22 cellular contexts compared by ENCODE assay signal in genomic region chr5:143696920-143697319, GRCh38.
"Had no signal": no experiment of that assay in that cellular context is flagged by ENCODE, and none has a peak within 500 bp of the region (broad histone marks: within the 10 kb centered on the region; RNA-seq: fewer than 3 reads in every experiment).

No MANE protein-coding gene starts in this region.

- H3K4me3 Mint-ChIP-seq: activated CD4-positive, alpha-beta memory T cell treated with anti-CD3 and anti-CD28 coated beads for 36 hours; effector memory CD8-positive, alpha-beta T cell; natural killer cell had no signal

- H3K4me3 ChIP-seq: gastrocnemius medialis, ovary, psoas muscle, skin epidermis, suprapubic skin, transverse colon, uterus had no signal

- H3K27me3 ChIP-seq: gastrocnemius medialis, ovary, suprapubic skin, transverse colon, uterus had no signal

- H3K27ac Mint-ChIP-seq: activated CD4-positive, alpha-beta memory T cell treated with anti-CD3 and anti-CD28 coated beads for 36 hours; activated naive CD4-positive, alpha-beta T cell treated with anti-CD3 and anti-CD28 coated beads, Interleukin-2, amount 50 U/mL, for 72 hours; effector memory CD8-positive, alpha-beta T cell; natural killer cell had no signal

- H3K4me1 ChIP-seq: psoas muscle, transverse colon, uterus had no signal

- H3K27me3 Mint-ChIP-seq: effector memory CD8-positive, alpha-beta T cell had no signal

- DNase-seq: activated CD4-positive, alpha-beta memory T cell treated with anti-CD3 and anti-CD28 coated beads for 36 hours; activated effector memory CD4-positive, alpha-beta T cell treated with Interleukin-2 at 50 U/mL for 16 hours; activated T-cell treated with anti-CD3 and anti-CD28 coated beads, Interleukin-2, amount 50 U/mL, for 1 hour; amniotic stem cell; dermis blood vessel endothelial cell; effector memory CD8-positive, alpha-beta T cell; gastrocnemius medialis; head of caudate nucleus; mesendoderm; natural killer cell; ovary; psoas muscle; right cardiac atrium; stimulated activated naive CD8-positive, alpha-beta T cell treated with anti-CD3 and anti-CD28 coated beads, Interleukin-15, Interleukin-2, amounts not matched to agents 100 U/mL and 50 U/mL, for 24 hours; SW 1271; T-helper 2 cell; transverse colon; uterus; WERI-Rb-1 had no signal

- H3K9me3 ChIP-seq: gastrocnemius medialis, ovary, psoas muscle, suprapubic skin, transverse colon, uterus had no signal

- ATAC-seq: activated naive CD4-positive, alpha-beta T cell treated with anti-CD3 and anti-CD28 coated beads, Interleukin-2, amount 50 U/mL, for 72 hours; effector memory CD8-positive, alpha-beta T cell; gastrocnemius medialis; natural killer cell; psoas muscle; right cardiac atrium; stimulated activated naive CD8-positive, alpha-beta T cell treated with anti-CD3 and anti-CD28 coated beads, Interleukin-15, Interleukin-2, amounts not matched to agents 100 U/mL and 50 U/mL, for 24 hours had no signal

- H3K36me3 ChIP-seq: gastrocnemius medialis, ovary, suprapubic skin, transverse colon, uterus, WERI-Rb-1 had no signal

- H3K36me3 Mint-ChIP-seq: activated CD4-positive, alpha-beta memory T cell treated with anti-CD3 and anti-CD28 coated beads for 36 hours; activated naive CD4-positive, alpha-beta T cell treated with anti-CD3 and anti-CD28 coated beads, Interleukin-2, amount 50 U/mL, for 72 hours; natural killer cell had no signal

- H3K27ac ChIP-seq: gastrocnemius medialis, ovary, psoas muscle, suprapubic skin, transverse colon, uterus, WERI-Rb-1 had no signal

- H3K9me3 Mint-ChIP-seq: activated CD4-positive, alpha-beta memory T cell treated with anti-CD3 and anti-CD28 coated beads for 36 hours; effector memory CD8-positive, alpha-beta T cell; natural killer cell had no signal
